Comparison of ENCODE assay signal across 11 cellular contexts in the genomic region with DNA sequence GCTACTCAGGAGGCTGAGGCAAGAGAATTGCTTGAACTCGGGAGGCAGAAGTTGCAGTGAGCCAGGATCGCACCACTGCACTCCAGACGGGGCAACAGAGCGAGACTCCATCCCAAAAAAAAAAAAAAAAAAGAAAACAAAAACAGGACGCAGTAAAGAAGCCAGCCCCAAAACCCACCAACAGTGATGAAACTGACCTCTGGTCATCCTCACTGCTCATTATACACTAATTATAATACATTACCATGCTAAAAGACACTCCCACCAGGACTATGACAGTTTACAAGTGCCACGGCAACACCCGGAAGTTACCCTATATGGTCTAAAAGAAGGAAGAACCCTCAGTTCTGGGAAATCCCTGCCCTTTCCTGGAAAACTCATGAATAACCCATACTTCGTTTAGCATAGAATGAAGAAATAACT. TPM values are rescaled to one million over a fixed set of nuclear protein-coding genes. Genes with fewer than 3 reads are reported as not detected.
A peak's percentile ranks its signal among the peaks of the same experiment; 100 is the strongest.
DNase-seq lines count a peak whose midpoint lies in the region; TF ChIP-seq lines count a peak whose summit lies in the region.
"Had no signal": no experiment of that assay in that cellular context is flagged by ENCODE, and none has a peak within 500 bp of the region (broad histone marks: within the 10 kb centered on the region; RNA-seq: fewer than 3 reads in every experiment).

No MANE protein-coding gene starts in this region.

- H4K91ac ChIP-seq in mesenchymal stem cell (ENCODE audit: low read length): no peak overlapping the region

- no peak overlapping the region for H2BK5ac ChIP-seq in mesenchymal stem cell (ENCODE audit: low read depth, low read length, poor library complexity, severe bottlenecking)

- H3K4me3 ChIP-seq in mesenchymal stem cell (ENCODE audit: insufficient read depth in 1 of 2, low read depth in 1 of 2, low read length in 2 of 2) (no peak overlapping the region), OCI-LY7 (ENCODE audit: low read depth, low read length, poor library complexity, severe bottlenecking) (no peak overlapping the region)
- H3K4me3 ChIP-seq: gastroesophageal sphincter had no signal

- no peak overlapping the region for H2BK120ac ChIP-seq in mesenchymal stem cell (ENCODE audit: low read depth, low read length)

- no peaks in the 10 kb centered on the region for H3K79me1 ChIP-seq in mesenchymal stem cell (replicated peaks; ENCODE audit: low read length, poor library complexity, severe bottlenecking)

- H3K27me3 ChIP-seq in mesenchymal stem cell (ENCODE audit: control insufficient read depth in 1 of 2, insufficient read depth in 1 of 2, low read length in 2 of 2): no peaks in the 10 kb centered on the region
- H3K27me3 ChIP-seq: gastroesophageal sphincter had no signal

- intact Hi-C loops in OCI-LY7 (cut with micrococcal nuclease; ENCODE audit: unreplicated experiment): no loop called here

- 89% methylated on average over 8 of the region's 8 CpGs for WGBS in mesenchymal stem cell

- POLR2A ChIA-PET in OCI-LY7 (lab: Charles Lee): no interaction called here

- no peak overlapping the region for H3K23ac ChIP-seq in mesenchymal stem cell (ENCODE audit: low read length in 2 of 2)

- CTCF ChIA-PET in OCI-LY7 (lab: Charles Lee; ENCODE audit: unreplicated experiment): interaction anchor here (0.7 kb wide), 1 partner anchor 290 kb away, joined by 8 read pairs; no protein-coding TSS in a partner anchor

- H3K9me3 ChIP-seq in mesenchymal stem cell (ENCODE audit: control insufficient read depth, low read length) (no peaks in the 10 kb centered on the region), OCI-LY7 (ENCODE audit: low read length) (no peaks in the 10 kb centered on the region)
- H3K9me3 ChIP-seq: Caco-2, gastroesophageal sphincter had no signal

- no peak overlapping the region for H3K9ac ChIP-seq in mesenchymal stem cell (ENCODE audit: low read length)

- no peak overlapping the region for H2AFZ ChIP-seq in mesenchymal stem cell (ENCODE audit: low read depth, low read length)
- H2AFZ ChIP-seq in OCI-LY7 (ENCODE audit: low read length): no peak overlapping the region

- H3K4ac ChIP-seq in mesenchymal stem cell (ENCODE audit: low read depth in 1 of 2, low read length in 2 of 2): no peak overlapping the region

- DNase-seq in GF-D8 (lab: John Stamatoyannopoulos, UW) (peak; percentile 49), NCI-H69 (lab: John Stamatoyannopoulos, UW) (peak; percentile 26), astrocyte of the hippocampus (ENCODE audit: low read depth, low spot score) (peak; percentile 55), mesenchymal stem cell (peak; percentile 19), amygdala (lab: John Stamatoyannopoulos, UW) (no peak), OCI-LY7 (ENCODE audit: low spot score) (no peak), SIG-M5 treated with dmso at 0.1 percent for 504 hours (lab: John Stamatoyannopoulos, UW; ENCODE audit: unreplicated experiment) (no peak)
- DNase-seq: activated T-cell treated with anti-CD3 and anti-CD28 coated beads, Interleukin-2, amount 50 U/mL, for 48 hours; Caco-2; T-helper 17 cell had no signal

- H3K4me1 ChIP-seq in mesenchymal stem cell (ENCODE audit: control insufficient read depth, insufficient read depth, low read depth, low read length) (no peaks in the 10 kb centered on the region), OCI-LY7 (ENCODE audit: insufficient read depth, low read length, poor library complexity, severe bottlenecking) (no peaks in the 10 kb centered on the region)

- no peak overlapping the region for H2BK15ac ChIP-seq in mesenchymal stem cell (ENCODE audit: low read depth, poor library complexity, severe bottlenecking)

- no peak overlapping the region for H3K4me2 ChIP-seq in mesenchymal stem cell (ENCODE audit: low read length, poor library complexity, severe bottlenecking)
- H3K4me2 ChIP-seq in OCI-LY7 (ENCODE audit: low read length): no peak overlapping the region

- no peak overlapping the region for H4K8ac ChIP-seq in mesenchymal stem cell (ENCODE audit: low read length)

- H2AK5ac ChIP-seq in mesenchymal stem cell (ENCODE audit: low read length, severe bottlenecking): no peak overlapping the region

- H3K36me3 ChIP-seq in mesenchymal stem cell (ENCODE audit: control insufficient read depth in 1 of 2, insufficient read depth in 2 of 2, low read depth in 1 of 2, low read length in 2 of 2) (no peaks in the 10 kb centered on the region), OCI-LY7 (ENCODE audit: insufficient read depth, low read length) (no peaks in the 10 kb centered on the region)
- H3K36me3 ChIP-seq: gastroesophageal sphincter had no signal

- BruUV-seq in OCI-LY7 (replicated peaks; lab: Mats Ljungman, UMichigan): no TSS peak

- H3K9me2 ChIP-seq in OCI-LY7 (ENCODE audit: insufficient read depth, low read length): no peaks in the 10 kb centered on the region

- H3K79me2 ChIP-seq in OCI-LY7 (ENCODE audit: insufficient read depth, low read depth, low read length): no peaks in the 10 kb centered on the region

- H3K14ac ChIP-seq in mesenchymal stem cell (ENCODE audit: low read length in 2 of 2): no peak overlapping the region

- H4K20me1 ChIP-seq in OCI-LY7 (ENCODE audit: insufficient read depth, low read length): no peaks in the 10 kb centered on the region

- no peak overlapping the region for H3K18ac ChIP-seq in mesenchymal stem cell (ENCODE audit: low read depth in 1 of 2, low read length in 2 of 2)

- no peak overlapping the region for H2BK12ac ChIP-seq in mesenchymal stem cell (ENCODE audit: low read length in 2 of 2)

- TF ChIP-seq CTCF in OCI-LY7 (conservative IDR thresholded peaks at IDR 0.05; ENCODE audit: low read length): no peak

- H3K27ac ChIP-seq in mesenchymal stem cell (ENCODE audit: low read length, poor library complexity, severe bottlenecking) (no peak overlapping the region), OCI-LY7 (ENCODE audit: low read depth, low read length, poor library complexity, severe bottlenecking) (no peak overlapping the region)
- H3K27ac ChIP-seq: gastroesophageal sphincter had no signal

RNA-seq across cellular contexts. Expression of gene EIF4H, which starts 40.0 kb away (rescaled TPM):
- 203 TPM for polyA plus RNA-seq in mesenchymal stem cell (2013, experiment 1 of 2)
- polyA plus RNA-seq in mesenchymal stem cell (2013, experiment 2 of 2): 198 TPM
- 202 and 231 TPM in 2 replicates for total RNA-seq in OCI-LY7 (2014; rRNA removed; shearing (Covaris generic))
- total RNA-seq in OCI-LY7 (2022): 329 and 345 TPM in 2 replicates

RNA-seq across cellular contexts. Expression of gene LIMK1, which starts 50.5 kb away (rescaled TPM):
- 54.8 TPM for polyA plus RNA-seq in mesenchymal stem cell (2013, experiment 1 of 2)
- 54.9 TPM for polyA plus RNA-seq in mesenchymal stem cell (2013, experiment 2 of 2)
- 21.9 and 31.7 TPM in 2 replicates for total RNA-seq in OCI-LY7 (2014; rRNA removed; shearing (Covaris generic))
- 59.7 and 67.3 TPM in 2 replicates for total RNA-seq in OCI-LY7 (2022)

Comparison
In these comparisons a context has a peak if more than half of its experiments do, and no peak if none do; other contexts are left out.
1. DNase-seq: peak in GF-D8 (single experiment), NCI-H69 (single experiment), astrocyte of the hippocampus (single experiment) and mesenchymal stem cell (single experiment); none in amygdala (0 of 56), OCI-LY7 (single experiment) and SIG-M5 treated with dmso at 0.1 percent for 504 hours (single experiment).